In the genomic region with DNA sequence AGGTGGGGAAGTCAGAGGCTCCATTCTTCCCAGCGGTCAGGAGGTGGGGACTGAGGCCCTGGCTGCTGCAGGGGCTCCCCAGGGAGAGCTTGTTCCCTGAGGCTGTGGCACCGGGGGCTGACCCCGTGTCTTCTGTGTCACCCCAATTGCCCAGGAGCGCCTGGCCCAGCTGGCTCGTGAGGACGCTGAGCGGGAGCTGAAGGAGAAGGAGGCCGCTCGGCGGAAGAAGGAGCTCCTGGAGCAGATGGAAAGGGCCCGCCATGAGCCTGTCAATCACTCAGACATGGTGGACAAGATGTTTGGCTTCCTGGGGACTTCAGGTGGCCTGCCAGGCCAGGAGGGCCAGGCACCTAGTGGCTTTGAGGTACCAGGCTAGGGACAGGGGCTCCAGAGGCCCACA, we compare ENCODE assay signal across 21 cellular contexts. TPM values are rescaled to one million over a fixed set of nuclear protein-coding genes. Genes with fewer than 3 reads are reported as not detected.
"Had no signal": no experiment of that assay in that cellular context is flagged by ENCODE, and none has a peak within 500 bp of the region (broad histone marks: within the 10 kb centered on the region; RNA-seq: fewer than 3 reads in every experiment).

No MANE protein-coding gene starts in this region.

- FAIRE-seq: RCC 7860 had no signal

- ATAC-seq: SK-N-SH treated with all-trans-retinoic acid at 6 μM for 48 hours had no signal

- H3K36me3 ChIP-seq: SJCRH30 had no signal

- H3K4me1 ChIP-seq: SJCRH30 had no signal

- H3K9me3 ChIP-seq: SJCRH30 had no signal

- H3K4me3 ChIP-seq: SJCRH30 had no signal

- H3K27ac ChIP-seq: SJCRH30 had no signal

- DNase-seq: Kasumi-1, KG1, MM.1S, NCI-H1092 treated with DMSO at 0.1 percent for 48 hours, NCI-H1436, NCI-H187, NCI-H2029, NCI-H2081 treated with DMSO at 0.1 percent for 48 hours, NCI-H2171, NCI-H226, NCI-H446, NCI-H510A, NCI-H524 treated with DMSO at 0.1 percent for 48 hours, NCI-H69, NCI-H774, RPMI8226, SHP77 treated with DMSO at 0.1 percent for 48 hours, SJCRH30 had no signal

- H3K27me3 ChIP-seq: SJCRH30 had no signal

RNA-seq across cellular contexts. Expression of gene MYO7A, which starts 53.2 kb away (rescaled TPM):
- total RNA-seq: M059J had no signal
